Comparison of ENCODE assay signal across 1 cellular context in genomic region chr7:47743898-47744612, GRCh38.
TF ChIP-seq lines count a peak whose summit lies in the region.

No MANE protein-coding gene starts in this region.

TF ChIP-seq in GM23338, 12 proteins besides CTCF, POLR2A, EP300 and RAD21 (continued from another document):
- no peak for TF ChIP-seq ZNF462 (CRISPR knock-in tag; IDR thresholded peaks at IDR 0.05)
- no peak for TF ChIP-seq NANOG (IDR thresholded peaks at IDR 0.05; ENCODE audit: borderline replicate concordance)
